1 cellular context compared by ENCODE assay signal in the genomic region with DNA sequence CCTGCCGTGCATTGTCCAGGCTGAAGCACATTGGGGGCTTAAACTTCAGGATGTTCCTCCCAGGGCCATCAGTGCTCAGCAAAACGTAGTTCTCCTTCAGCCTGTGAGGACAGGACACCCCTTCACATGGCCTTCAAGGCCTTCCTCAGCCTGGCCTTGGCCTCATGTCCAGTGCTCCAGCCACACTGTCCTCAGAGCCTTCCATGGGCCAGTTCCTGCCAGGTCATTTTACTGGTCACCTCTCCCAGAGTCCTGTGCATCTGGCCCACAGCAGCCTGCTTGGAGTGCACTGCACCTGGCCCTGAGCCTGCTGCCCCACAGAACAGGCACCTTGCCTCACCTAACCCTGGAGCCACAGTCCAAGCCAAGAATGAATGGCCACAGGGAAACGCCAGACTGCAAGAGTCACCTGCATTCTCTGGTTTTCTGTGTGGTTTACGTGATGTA.
A peak's percentile ranks its signal among the peaks of the same experiment; 100 is the strongest.
TF ChIP-seq lines count a peak whose summit lies in the region.

No MANE protein-coding gene starts in this region.

TF ChIP-seq in H1, 55 proteins besides CTCF, POLR2A, EP300 and RAD21:
- no peak for TF ChIP-seq TEAD4 (IDR thresholded peaks at IDR 0.05; ENCODE audit: low read depth, low read length)
- no peak for TF ChIP-seq BRCA1 (IDR thresholded peaks at IDR 0.05; ENCODE audit: low read depth, low read length)
- no peak for TF ChIP-seq CREB1 (IDR thresholded peaks at IDR 0.05)
- TF ChIP-seq E2F6 (IDR thresholded peaks at IDR 0.05): no peak
- peak; percentile 88 for TF ChIP-seq POLR2AphosphoS5 (IDR thresholded peaks at IDR 0.05; ENCODE audit: low read depth, low read length)
- TF ChIP-seq JUND (IDR thresholded peaks at IDR 0.05; ENCODE audit: low read length): no peak
- TF ChIP-seq CEBPB (IDR thresholded peaks at IDR 0.05; ENCODE audit: low read depth, low read length): no peak
- peak; percentile 80 for TF ChIP-seq SIRT6 (IDR thresholded peaks at IDR 0.05; ENCODE audit: low read length)
- TF ChIP-seq RFX5 (IDR thresholded peaks at IDR 0.05; ENCODE audit: borderline replicate concordance, low read depth, low read length): no peak
